9 cellular contexts compared by ENCODE assay signal in genomic region chr1:1435911-1436633, GRCh38. TPM values are rescaled to one million over a fixed set of nuclear protein-coding genes. Genes with fewer than 3 reads are reported as not detected.
A peak's percentile ranks its signal among the peaks of the same experiment; 100 is the strongest.
DNase-seq lines count a peak whose midpoint lies in the region; ATAC-seq and TF ChIP-seq lines count a peak whose summit lies in the region.
"Had no signal": no experiment of that assay in that cellular context is flagged by ENCODE, and none has a peak within 500 bp of the region (broad histone marks: within the 10 kb centered on the region; RNA-seq: fewer than 3 reads in every experiment).

No MANE protein-coding gene starts in this region.

- peak overlapping the region; percentile 38 for H3K4me3 ChIP-seq in iPS-11a (ENCODE audit: low read depth, low read length)
- peak overlapping the region; percentile 37 to 59 (median 44) for H3K4me3 ChIP-seq in skin epidermis
- H3K4me3 ChIP-seq: SJSA1 had no signal

- H3K27ac ChIP-seq in skin epidermis, result peak overlapping the region in 17 of 21 experiments; percentile 20 to 92 (median 81)
- H3K27ac ChIP-seq: SJSA1 had no signal

- H3K4me1 Mint-ChIP-seq in activated naive CD8-positive, alpha-beta T cell treated with anti-CD3 and anti-CD28 coated beads for 36 hours, result peaks cover 6% of the 10 kb centered on the region

- no peak for ATAC-seq in HG03097 (IDR thresholded peaks at IDR 0.05; ENCODE audit: low FRiP score, unreplicated experiment)

- peaks cover 37% of the 10 kb centered on the region for H3K27me3 Mint-ChIP-seq in activated naive CD8-positive, alpha-beta T cell treated with anti-CD3 and anti-CD28 coated beads for 36 hours

- H3K27ac Mint-ChIP-seq in activated naive CD8-positive, alpha-beta T cell treated with anti-CD3 and anti-CD28 coated beads for 36 hours, result no peak overlapping the region

- no peak for TF ChIP-seq CTCF in GM20000 (IDR thresholded peaks at IDR 0.05; ENCODE audit: extremely low read depth, missing control alignments)

- DNase-seq in GM20000 (ENCODE audit: low spot score) (peak; percentile 44), NCI-H1417 treated with DMSO at 0.1 percent for 48 hours (lab: John Stamatoyannopoulos, UW) (no peak), HuH-7 (ENCODE audit: low spot score) (no peak), T-helper 9 cell (no peak)
- no peak for DNase-seq in activated naive CD8-positive, alpha-beta T cell treated with anti-CD3 and anti-CD28 coated beads for 36 hours

- H3K4me3 Mint-ChIP-seq in activated naive CD8-positive, alpha-beta T cell treated with anti-CD3 and anti-CD28 coated beads for 36 hours, result peak overlapping the region; percentile 25

- no peaks in the 10 kb centered on the region for H3K9me3 Mint-ChIP-seq in activated naive CD8-positive, alpha-beta T cell treated with anti-CD3 and anti-CD28 coated beads for 36 hours

- H3K36me3 Mint-ChIP-seq in activated naive CD8-positive, alpha-beta T cell treated with anti-CD3 and anti-CD28 coated beads for 36 hours, result no peaks in the 10 kb centered on the region

RNA-seq across cellular contexts. Expression of gene VWA1, which starts 0.6 kb away (rescaled TPM):
- under 1 TPM; 0.25 to 0.44 TPM for total RNA-seq in activated naive CD8-positive, alpha-beta T cell treated with anti-CD3 and anti-CD28 coated beads for 36 hours

RNA-seq across cellular contexts. Expression of gene ATAD3C, which starts 13.4 kb away (rescaled TPM):
- total RNA-seq in activated naive CD8-positive, alpha-beta T cell treated with anti-CD3 and anti-CD28 coated beads for 36 hours, result 1 to 10 TPM; 1.3 to 1.5 TPM
- total RNA-seq: SJSA1 had no signal

RNA-seq across cellular contexts. Expression of gene ANKRD65, which starts 15.0 kb away (rescaled TPM):
- total RNA-seq in activated naive CD8-positive, alpha-beta T cell treated with anti-CD3 and anti-CD28 coated beads for 36 hours, result not detected
- total RNA-seq: SJSA1 had no signal

RNA-seq across cellular contexts. Expression of gene MRPL20, which starts 29.0 kb away (rescaled TPM):
- total RNA-seq in activated naive CD8-positive, alpha-beta T cell treated with anti-CD3 and anti-CD28 coated beads for 36 hours, result 100 to 1,000 TPM; 181 to 182 TPM

RNA-seq across cellular contexts. Expression of gene ATAD3B, which starts 35.5 kb away (rescaled TPM):
- total RNA-seq in activated naive CD8-positive, alpha-beta T cell treated with anti-CD3 and anti-CD28 coated beads for 36 hours, result 10 to 100 TPM; 75.7 to 77.4 TPM
